Comparison of ENCODE assay signal across 8 cellular contexts in the genomic region with DNA sequence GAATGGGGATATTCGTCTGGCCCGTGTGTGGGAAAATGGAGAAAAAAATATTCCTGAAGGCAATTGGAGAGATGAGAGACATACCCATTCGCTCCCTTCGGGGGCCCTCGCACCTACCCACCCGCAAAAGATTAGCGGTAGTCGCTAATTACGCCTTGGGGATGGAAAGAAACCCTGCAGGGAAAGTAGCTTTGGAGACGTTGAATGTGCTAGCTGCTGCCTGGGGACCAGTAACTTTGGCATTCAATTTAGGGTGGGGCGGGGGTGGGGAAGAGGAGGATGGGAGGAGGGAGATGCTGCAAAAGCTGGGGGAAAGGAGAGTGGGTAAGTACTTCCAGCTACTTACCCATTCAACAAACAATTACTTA. TPM values are rescaled to one million over a fixed set of nuclear protein-coding genes. Genes with fewer than 3 reads are reported as not detected.
DNase-seq lines count a peak whose midpoint lies in the region; ATAC-seq and TF ChIP-seq lines count a peak whose summit lies in the region.

No MANE protein-coding gene starts in this region.

- H3K4me2 ChIP-seq in KMS-11 = peak overlapping the region; percentile 69

- WGBS in thyroid gland, 2 donors = 6 to 10% methylated on average over 11 of the region's 11 CpGs

- H3K4me3 ChIP-seq in KMS-11 (IDR thresholded peaks at IDR 0.05; ENCODE audit: insufficient read depth, low read depth, low read length) = no peak overlapping the region
- H3K4me3 ChIP-seq in retinal pigment epithelial cell (ENCODE audit: low read length) = peak overlapping the region; percentile 74
- peak overlapping the region in 1 of 3 donors; percentile 31 for H3K4me3 ChIP-seq in thyroid gland (replicated peaks in 1 of 3)

- in situ Hi-C loops in G401 (cut with HindIII; ENCODE audit: low sequenced_read_pairs) = no loop called here

- ATAC-seq in GM21717 (IDR thresholded peaks at IDR 0.05; ENCODE audit: unreplicated experiment) = peak; percentile 16

- intact Hi-C loops in thyroid gland (cut with DNase I) = loop anchor here (10.0 kb wide), 1 partner anchor 58 kb away; a partner anchor contains a TSS

- no peaks in the 10 kb centered on the region for H3K9me3 ChIP-seq in thyroid gland

- no peaks in the 10 kb centered on the region for H4K20me1 ChIP-seq in KMS-11 (ENCODE audit: insufficient read depth)

- no peak overlapping the region for H3K9ac ChIP-seq in KMS-11

- TF ChIP-seq POLR2A in thyroid gland (IDR thresholded peaks at IDR 0.05) = no peak

- DNase-seq in G401 (ENCODE audit: low spot score) (peak; percentile 14), epithelial cell of prostate (ENCODE audit: low read depth, low spot score) (no peak), retinal pigment epithelial cell (ENCODE audit: low read depth) (no peak), NOMO-1 (lab: John Stamatoyannopoulos, UW; ENCODE audit: unreplicated experiment in 2 of 2) (no peak), thyroid gland (no peak)
- no peak for DNase-seq in activated effector memory CD4-positive, alpha-beta T cell treated with Interleukin-2 at 50 U/mL for 16 hours

- H3K4me1 ChIP-seq in KMS-11 (ENCODE audit: low read depth, poor library complexity, severe bottlenecking) = peaks cover 20% of the 10 kb centered on the region
- peaks cover 0 to 3% of the 10 kb centered on the region in 2 donors for H3K4me1 ChIP-seq in thyroid gland

- TF ChIP-seq CTCF in KMS-11 (conservative IDR thresholded peaks at IDR 0.05; ENCODE audit: low read depth, low read length) (no peak), retinal pigment epithelial cell (conservative IDR thresholded peaks at IDR 0.05; ENCODE audit: low read depth, low read length) (no peak), thyroid gland (IDR thresholded peaks at IDR 0.05) (no peak)

- no peaks in the 10 kb centered on the region for H3K36me3 ChIP-seq in KMS-11 (ENCODE audit: insufficient read depth)
- no peaks in the 10 kb centered on the region for H3K36me3 ChIP-seq in thyroid gland

- no peaks in the 10 kb centered on the region for H3K27me3 ChIP-seq in KMS-11 (ENCODE audit: insufficient read depth, low read depth)
- H3K27me3 ChIP-seq in thyroid gland = no peaks in the 10 kb centered on the region

- peak overlapping the region; percentile 66; the same call in 1 of the 2 replicates for H2AFZ ChIP-seq in KMS-11 (ENCODE audit: low read depth)

- no peak overlapping the region for H3K27ac ChIP-seq in KMS-11
- H3K27ac ChIP-seq in epithelial cell of prostate = peak overlapping the region; percentile 71
- no peak overlapping the region for H3K27ac ChIP-seq in thyroid gland

- no peaks in the 10 kb centered on the region for H3K79me2 ChIP-seq in KMS-11 (ENCODE audit: insufficient read depth, low read depth)

RNA-seq across cellular contexts. Expression of a gene that starts 0.4 kb away (rescaled TPM):
- total RNA-seq in G401 (2014; rRNA removed; shearing (Covaris generic)) = not detected in 2 replicates
- 10 to 100 TPM; 10.2 to 14.3 (median 11.4) TPM for total RNA-seq in thyroid gland

RNA-seq across cellular contexts. Expression of a gene that starts 58.0 kb away (rescaled TPM):
- total RNA-seq in G401 (2014; rRNA removed; shearing (Covaris generic)) = not detected in 2 replicates
- total RNA-seq in thyroid gland = 1 to 10 TPM; 2.4 to 3.5 (median 2.7) TPM

Comparison
In these comparisons a context has a peak if more than half of its experiments do, and no peak if none do; other contexts are left out.
1. RNA of a gene that starts 0.4 kb away (total RNA-seq): 10.2 to 14.3 TPM in thyroid gland; not detected in G401; every median in the first group is over 10 times any median in the second.